Comparison of ENCODE assay signal across 21 cellular contexts in genomic region chr22:43114958-43115357, GRCh38. TPM values are rescaled to one million over a fixed set of nuclear protein-coding genes. Genes with fewer than 3 reads are reported as not detected.
A peak's percentile ranks its signal among the peaks of the same experiment; 100 is the strongest.
DNase-seq lines count a peak whose midpoint lies in the region; ATAC-seq and TF ChIP-seq lines count a peak whose summit lies in the region.
"Had no signal": no experiment of that assay in that cellular context is flagged by ENCODE, and none has a peak within 500 bp of the region (broad histone marks: within the 10 kb centered on the region; RNA-seq: fewer than 3 reads in every experiment).

No MANE protein-coding gene starts in this region.

- H3K9me3 Mint-ChIP-seq in Calu3 (ENCODE audit: low read depth, unreplicated experiment): no peaks in the 10 kb centered on the region
- H3K9me3 Mint-ChIP-seq: activated CD4-positive, alpha-beta memory T cell treated with anti-CD3 and anti-CD28 coated beads for 36 hours; activated T-cell treated with anti-CD3 and anti-CD28 coated beads, Interleukin-2, amount 50 U/mL, for 4 hours; brain; T-cell had no signal

- H3K4me3 Mint-ChIP-seq in Calu3 (ENCODE audit: low read depth, unreplicated experiment): peak overlapping the region; percentile 9
- H3K4me3 Mint-ChIP-seq: activated CD4-positive, alpha-beta memory T cell treated with anti-CD3 and anti-CD28 coated beads for 36 hours; activated naive CD8-positive, alpha-beta T cell; activated T-cell treated with anti-CD3 and anti-CD28 coated beads, Interleukin-2, amount 50 U/mL, for 4 hours; brain; T-cell had no signal

- peaks cover 41% of the 10 kb centered on the region for H3K36me3 Mint-ChIP-seq in Calu3 (ENCODE audit: insufficient read depth, unreplicated experiment)
- H3K36me3 Mint-ChIP-seq: activated CD4-positive, alpha-beta memory T cell treated with anti-CD3 and anti-CD28 coated beads for 36 hours; activated naive CD8-positive, alpha-beta T cell; brain; T-cell had no signal

- H3K4me1 Mint-ChIP-seq in Calu3 (ENCODE audit: low read depth, unreplicated experiment): peaks cover 36% of the 10 kb centered on the region

- H3K9me3 ChIP-seq in body of pancreas (no peaks in the 10 kb centered on the region), prostate gland (no peaks in the 10 kb centered on the region)
- H3K9me3 ChIP-seq: thyroid gland had no signal

- H3K4me3 ChIP-seq in NB4 (ENCODE audit: low read depth, low read length) (no peak overlapping the region), body of pancreas (no peak overlapping the region), prostate gland (peak overlapping the region in 1 of 2 donors; percentile 19)
- H3K4me3 ChIP-seq: smooth muscle cell, thyroid gland had no signal

- peak overlapping the region; percentile 17 for H3K27ac Mint-ChIP-seq in Calu3 (ENCODE audit: unreplicated experiment)
- H3K27ac Mint-ChIP-seq: activated CD4-positive, alpha-beta memory T cell treated with anti-CD3 and anti-CD28 coated beads for 36 hours; activated naive CD8-positive, alpha-beta T cell; brain; T-cell had no signal

- TF ChIP-seq POLR2A in NB4 (IDR thresholded peaks at IDR 0.05; ENCODE audit: extremely low read depth, insufficient read length) (no peak), body of pancreas (IDR thresholded peaks at IDR 0.05) (no peak), prostate gland (IDR thresholded peaks at IDR 0.05) (peak; percentile 9)

- CTCF ChIA-PET in Calu3 (lab: Charles Lee): interaction anchor here (0.5 to 2.8 kb wide), 4 partner anchors 10 to 506 kb away, joined by 3 to 11 read pairs (median 4); no protein-coding TSS in a partner anchor

- no peaks in the 10 kb centered on the region for H3K36me3 ChIP-seq in body of pancreas (replicated peaks in 1 of 2; ENCODE audit: insufficient read depth in 1 of 2, low read depth in 2 of 2)
- no peaks in the 10 kb centered on the region for H3K36me3 ChIP-seq in prostate gland
- H3K36me3 ChIP-seq: thyroid gland had no signal

- no TSS peak for BruUV-seq in Calu3 (replicated peaks; lab: Mats Ljungman, UMichigan)

- peak overlapping the region in 3 of 4 donors; percentile 2 to 34 (median 12) for H3K27ac ChIP-seq in body of pancreas
- H3K27ac ChIP-seq in prostate gland: peak overlapping the region; percentile 78 to 89
- H3K27ac ChIP-seq: epithelial cell of prostate, thyroid gland had no signal

- peak; percentile 70 for DNase-seq in Calu3
- peak; percentile 49 for DNase-seq in NB4 (ENCODE audit: low read depth)
- DNase-seq in body of pancreas: peak; percentile 67 to 89 (median 84)
- peak; percentile 95 for DNase-seq in prostate gland (ENCODE audit: low spot score)
- no peak for DNase-seq in Right ventricle myocardium superior
- DNase-seq: activated CD4-positive, alpha-beta memory T cell treated with anti-CD3 and anti-CD28 coated beads for 36 hours; activated T-cell treated with anti-CD3 and anti-CD28 coated beads, Interleukin-2, amount 50 U/mL, for 4 hours; EL; foreskin melanocyte; MM.1S; NCI-H2171; T-cell; thyroid gland had no signal

- WGBS in body of pancreas, 2 donors: 6 to 13% methylated on average over 4 to 5 of the region's 5 CpGs
- 19% methylated on average over 5 of the region's 5 CpGs for WGBS in prostate gland

- H3K27me3 ChIP-seq in body of pancreas (no peaks in the 10 kb centered on the region), prostate gland (replicated peaks; ENCODE audit: insufficient read depth) (no peaks in the 10 kb centered on the region)
- H3K27me3 ChIP-seq: thyroid gland had no signal

- TF ChIP-seq CTCF in Calu3 (IDR thresholded peaks at IDR 0.05; ENCODE audit: unreplicated experiment): no peak
- TF ChIP-seq CTCF in NB4 (IDR thresholded peaks at IDR 0.05; ENCODE audit: low read depth, low read length): no peak
- TF ChIP-seq CTCF in body of pancreas (IDR thresholded peaks at IDR 0.05): no peak
- TF ChIP-seq CTCF in prostate gland (IDR thresholded peaks at IDR 0.05): no peak

- H3K4me1 ChIP-seq in body of pancreas: peaks cover 39% of the 10 kb centered on the region
- H3K4me1 ChIP-seq in prostate gland (replicated peaks): peaks cover 17% of the 10 kb centered on the region

- intact Hi-C loops in Calu3 (cut with micrococcal nuclease; ENCODE audit: unreplicated experiment) (no loop called here), body of pancreas (cut with DNase I) (no loop called here), prostate gland (cut with DNase I) (no loop called here), Right ventricle myocardium superior (cut with DNase I) (no loop called here)

- H3K27me3 Mint-ChIP-seq in Calu3 (ENCODE audit: unreplicated experiment): no peaks in the 10 kb centered on the region
- H3K27me3 Mint-ChIP-seq: activated naive CD8-positive, alpha-beta T cell; T-cell had no signal

- ATAC-seq in body of pancreas (peak; percentile 45), HG02759 (IDR thresholded peaks at IDR 0.05; ENCODE audit: unreplicated experiment) (no peak), GM19324 (IDR thresholded peaks at IDR 0.05; ENCODE audit: low FRiP score, unreplicated experiment) (no peak), Right ventricle myocardium superior (ENCODE audit: poor library complexity) (no peak)
- ATAC-seq: activated T-cell treated with anti-CD3 and anti-CD28 coated beads, Interleukin-2, amount 50 U/mL, for 4 hours; Right ventricle myocardium inferior; T-cell had no signal

RNA-seq across cellular contexts. Expression of gene BIK, which starts 4.4 kb away (rescaled TPM):
- total RNA-seq in Calu3 (2022) (37.9 and 43.1 TPM in 2 replicates), body of pancreas (10 to 100 TPM in 1 of 2 donors, 1 to 10 TPM in 1; 1.6 to 11.5 TPM), prostate gland (10 to 100 TPM; 22.1 to 68.4 TPM), Right ventricle myocardium superior (not detected)
- total RNA-seq: posterior vena cava had no signal

RNA-seq across cellular contexts. Expression of gene TTLL1, which starts 25.8 kb away (rescaled TPM):
- total RNA-seq in Calu3 (2022) (2.6 and 3.3 TPM in 2 replicates), body of pancreas (1 to 10 TPM; 2.0 to 7.0 TPM), prostate gland (10 to 100 TPM in 1 of 2 donors, 1 to 10 TPM in 1; 8.8 to 22.3 TPM), Right ventricle myocardium superior (7.8 TPM)

RNA-seq across cellular contexts. Expression of gene MCAT, which starts 28.2 kb away (rescaled TPM):
- total RNA-seq in Calu3 (2022) (23.9 and 26.6 TPM in 2 replicates), body of pancreas (10 to 100 TPM; 28.8 to 50.8 TPM), prostate gland (10 to 100 TPM; 39.1 to 39.9 TPM), Right ventricle myocardium superior (16.9 TPM)

RNA-seq across cellular contexts. Expression of gene TSPO, which starts 36.4 kb away (rescaled TPM):
- total RNA-seq in Calu3 (2022) (185 and 195 TPM in 2 replicates), body of pancreas (100 to 1,000 TPM; 113 to 225 TPM), prostate gland (100 to 1,000 TPM; 238 to 575 TPM), Right ventricle myocardium superior (126 TPM)
